8 cellular contexts compared by ENCODE assay signal in the genomic region with DNA sequence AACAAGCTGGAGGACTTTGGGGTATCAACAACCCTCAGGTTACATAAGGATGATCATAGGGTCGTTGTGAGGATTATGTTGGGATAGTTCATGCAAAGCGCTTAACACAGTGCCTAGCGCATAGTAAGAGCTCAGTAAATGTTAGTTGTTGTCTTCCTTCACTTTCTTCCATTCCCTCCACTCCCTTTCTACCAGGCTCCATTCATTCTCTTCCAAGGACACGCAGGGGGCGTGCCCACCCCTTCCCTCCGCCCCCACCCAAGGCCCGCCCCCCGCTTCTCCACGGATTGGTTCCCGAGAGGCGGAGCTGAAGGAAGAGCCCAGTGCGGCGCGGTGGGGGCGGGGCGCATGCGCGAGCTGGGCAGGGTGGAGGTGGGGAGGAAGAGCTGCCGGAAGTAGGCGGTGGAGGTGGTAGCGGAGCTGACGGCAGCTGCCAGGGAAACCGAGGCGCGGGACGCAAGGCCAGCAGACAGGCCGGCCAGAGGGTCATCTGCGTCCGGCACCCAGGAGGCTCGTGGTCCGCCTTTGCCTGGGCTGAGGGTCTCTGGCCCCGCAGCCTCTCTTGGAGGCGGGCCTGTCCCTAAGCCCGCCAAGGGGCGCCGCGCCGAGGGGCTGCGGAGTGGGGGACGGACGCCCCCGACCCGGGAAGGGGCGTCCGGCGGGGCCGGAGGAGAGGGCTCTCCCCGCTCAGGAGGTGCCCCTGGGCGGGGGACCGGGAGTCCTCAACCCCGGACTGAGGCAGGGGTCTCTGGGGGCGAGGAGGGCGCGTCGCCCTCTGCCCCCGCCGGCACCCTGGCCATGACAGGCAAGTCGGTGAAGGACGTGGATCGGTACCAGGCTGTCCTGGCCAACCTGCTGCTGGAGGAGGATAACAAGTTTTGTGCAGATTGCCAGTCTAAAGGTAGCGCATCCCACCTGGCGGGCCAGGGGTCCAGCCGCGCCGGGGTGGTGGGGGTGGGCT. TPM values are rescaled to one million over a fixed set of nuclear protein-coding genes. Genes with fewer than 3 reads are reported as not detected.
A peak's percentile ranks its signal among the peaks of the same experiment; 100 is the strongest.
DNase-seq lines count a peak whose midpoint lies in the region; ATAC-seq and TF ChIP-seq lines count a peak whose summit lies in the region.

A gene (plus strand): TSS at position 405 of the 961 bp plus-strand sequence. CDS start 394 bp downstream, at position 799.

- DNase-seq in CD8-positive, alpha-beta T cell, result peak; percentile 91 to 96 (median 94)
- peak; percentile 94 for DNase-seq in HT-29 (ENCODE audit: low spot score)
- peak; percentile 90 for DNase-seq in NK-92 treated with Interleukin-12 subunit alpha and Interleukin-12 subunit beta, amount 100 ng/mL, for 24 hours (lab: John Stamatoyannopoulos, UW)
- DNase-seq in activated CD8-positive, alpha-beta memory T cell treated with anti-CD3 and anti-CD28 coated beads for 24 hours, result peak; percentile 96
- DNase-seq in effector CD4-positive, alpha-beta T cell, result peak; percentile 89
- DNase-seq in lung (ENCODE audit: low spot score), result peak; percentile 97
- peak; percentile 92 to 96 (median 92) for DNase-seq in stimulated activated CD4-positive, alpha-beta T cell treated with anti-CD3 and anti-CD28 coated beads, TNF-alpha, amount 100 ng/mL, for 4 hours (ENCODE audit: low read depth in 3 of 3)

- H3K27ac Mint-ChIP-seq in CD8-positive, alpha-beta T cell, result peak within 1 kb of the TSS; percentile 99

- peaks cover 35% of the 10 kb centered on the region for H3K4me1 ChIP-seq in CD8-positive, alpha-beta T cell (ENCODE audit: insufficient read depth, low read length)
- H3K4me1 ChIP-seq in lung (ENCODE audit: control insufficient read depth in 2 of 2, insufficient read depth in 2 of 2, low read length in 2 of 2), result peaks cover 0 to 4% of the 10 kb centered on the region in 2 donors

- peak; percentile 80 for ATAC-seq in CD8-positive, alpha-beta T cell
- ATAC-seq in GM19468 (IDR thresholded peaks at IDR 0.05; ENCODE audit: extremely low read depth, unreplicated experiment), result peak; percentile 63
- peak; percentile 99 for ATAC-seq in lung (ENCODE audit: insufficient read depth, low FRiP score)

- no peaks in the 10 kb centered on the region for H3K27me3 ChIP-seq in CD8-positive, alpha-beta T cell (ENCODE audit: insufficient read depth, low read length)
- no peaks in the 10 kb centered on the region for H3K27me3 ChIP-seq in lung (ENCODE audit: control insufficient read depth, insufficient read depth)

- H3K4me3 ChIP-seq in CD8-positive, alpha-beta T cell (ENCODE audit: low read depth, low read length), result peak within 1 kb of the TSS; percentile 81
- H3K4me3 ChIP-seq in lung, result peak within 1 kb of the TSS; percentile 79

- no peaks in the 10 kb centered on the region for H3K9me3 ChIP-seq in CD8-positive, alpha-beta T cell (ENCODE audit: low read length)
- no peaks in the 10 kb centered on the region for H3K9me3 ChIP-seq in lung (ENCODE audit: control insufficient read depth in 2 of 2, insufficient read depth in 1 of 2, low read length in 1 of 2)

- H3K4me1 Mint-ChIP-seq in CD8-positive, alpha-beta T cell (ENCODE audit: low read depth), result peaks cover 54% of the 10 kb centered on the region

- intact Hi-C loops in CD8-positive, alpha-beta T cell (cut with DNase I, micrococcal nuclease), result loop anchor here (1.0 to 5.0 kb wide), 5 partner anchors 12 to 116 kb away; a partner anchor contains a TSS

- H3K36me3 ChIP-seq in CD8-positive, alpha-beta T cell (ENCODE audit: insufficient read depth, low read length), result peaks cover 3% of the 10 kb centered on the region
- H3K36me3 ChIP-seq in lung (ENCODE audit: control insufficient read depth in 2 of 2, insufficient read depth in 2 of 2, low read length in 2 of 2), result no peaks in the 10 kb centered on the region

- WGBS in lung, 2 donors, result 1% methylated on average over 59 to 65 of the region's 65 CpGs

- no peak for TF ChIP-seq CTCF in CD8-positive, alpha-beta T cell (IDR thresholded peaks at IDR 0.05)
- no peak for TF ChIP-seq CTCF in lung (IDR thresholded peaks at IDR 0.05; ENCODE audit: control extremely low read depth, extremely low read depth)

- H3K9me3 Mint-ChIP-seq in CD8-positive, alpha-beta T cell, result no peaks in the 10 kb centered on the region

- H3K27me3 Mint-ChIP-seq in CD8-positive, alpha-beta T cell (ENCODE audit: low read depth), result no peaks in the 10 kb centered on the region

- peaks cover 42% of the 10 kb centered on the region for H3K36me3 Mint-ChIP-seq in CD8-positive, alpha-beta T cell

- peak within 1 kb of the TSS; percentile 97 for H3K27ac ChIP-seq in CD8-positive, alpha-beta T cell (ENCODE audit: low read depth, low read length)
- peak within 1 kb of the TSS; percentile 85 to 94 for H3K27ac ChIP-seq in lung (ENCODE audit: low read depth in 1 of 2, low read length in 1 of 2)

- CTCF ChIA-PET in CD8-positive, alpha-beta T cell (lab: Charles Lee), result interaction anchor here (0.9 to 5.8 kb wide), 13 partner anchors 11 to 291 kb away, joined by 3 to 32 read pairs (median 3); no protein-coding TSS in a partner anchor

- POLR2A ChIA-PET in CD8-positive, alpha-beta T cell (lab: Charles Lee), result interaction anchor here (0.6 to 4.2 kb wide), 15 partner anchors 8 to 219 kb away, joined by 3 to 98 read pairs (median 4); a partner anchor contains a TSS

- H3K4me3 Mint-ChIP-seq in CD8-positive, alpha-beta T cell, result peak within 1 kb of the TSS; percentile 100

RNA-seq across cellular contexts. Expression of the gene that starts here (rescaled TPM):
- total RNA-seq in CD8-positive, alpha-beta T cell, result 100 to 1,000 TPM; 167 to 171 TPM
- 12.9 and 14.1 TPM in 2 replicates for total RNA-seq in HT-29 (2014; rRNA removed; shearing (Covaris generic))
- total RNA-seq in lung, result 10 to 100 TPM; 31.0 to 71.6 TPM
- 100 to 1,000 TPM in 1 of 2 donors, 10 to 100 TPM in 1; 24.5 to 201 TPM for polyA plus RNA-seq in lung

Comparison
In these comparisons a context has a peak if more than half of its experiments do, and no peak if none do; other contexts are left out.
1. Peak in every context shown above with its lines: DNase-seq, ATAC-seq, H3K4me3 ChIP-seq and H3K27ac ChIP-seq.